16 cellular contexts compared by ENCODE assay signal in genomic region chr2:203083328-203083727, GRCh38.
DNase-seq lines count a peak whose midpoint lies in the region; ATAC-seq, FAIRE-seq and TF ChIP-seq lines count a peak whose summit lies in the region.
"Had no signal": no experiment of that assay in that cellular context is flagged by ENCODE, and none has a peak within 500 bp of the region (broad histone marks: within the 10 kb centered on the region; RNA-seq: fewer than 3 reads in every experiment).

No MANE protein-coding gene starts in this region.

- H3K4me1 Mint-ChIP-seq in stimulated activated effector memory CD8-positive, alpha-beta T cell treated with anti-CD3 and anti-CD28 coated beads, Interleukin-12 subunit alpha, Interleukin-12 subunit beta, amount 100 ng/mL, for 72 hours: no peaks in the 10 kb centered on the region
- H3K4me1 Mint-ChIP-seq: B cell, IgD-negative memory B cell had no signal

- H3K4me1 ChIP-seq in HepG2 (ENCODE audit: insufficient read depth, low read length): no peaks in the 10 kb centered on the region
- no peaks in the 10 kb centered on the region for H3K4me1 ChIP-seq in right lobe of liver
- H3K4me1 ChIP-seq in subcutaneous abdominal adipose tissue (ENCODE audit: control insufficient read depth in 5 of 5, insufficient read depth in 5 of 5, low read length in 5 of 5): peaks cover 0 to 7% (median 0%) of the 10 kb centered on the region in 5 donors

- no peak overlapping the region for H3K4me2 ChIP-seq in HepG2 (ENCODE audit: low read depth, low read length)
- H3K4me2 ChIP-seq: BLaER1 treated with 17β-estradiol and CSF1 and Interleukin-3, amounts not matched to agents 10 nM and 100 nM had no signal

- no peaks in the 10 kb centered on the region for H3K9me3 Mint-ChIP-seq in stimulated activated effector memory CD8-positive, alpha-beta T cell treated with anti-CD3 and anti-CD28 coated beads, Interleukin-12 subunit alpha, Interleukin-12 subunit beta, amount 100 ng/mL, for 72 hours
- H3K9me3 Mint-ChIP-seq: CD8-positive, alpha-beta T cell; IgD-negative memory B cell had no signal

- TF ChIP-seq EP300 in HepG2 (IDR thresholded peaks at IDR 0.05; ENCODE audit: low read depth in 2 of 2, low read length in 2 of 2) (no peak), HepG2 (CRISPR knock-in tag; IDR thresholded peaks at IDR 0.05; ENCODE audit: borderline replicate concordance) (no peak)

- no peak for TF ChIP-seq POLR2A in HepG2 (IDR thresholded peaks at IDR 0.05; ENCODE audit: insufficient read depth in 1 of 2, low read depth in 2 of 2, low read length in 2 of 2)
- no peak for TF ChIP-seq POLR2A in right lobe of liver (IDR thresholded peaks at IDR 0.05)

- peaks cover 3 to 12% of the 10 kb centered on the region in 2 experiments; a peak in 2 of 5 replicates for H3K36me3 ChIP-seq in HepG2 (replicated peaks in 1 of 2; ENCODE audit: control insufficient read depth in 1 of 2, insufficient read depth in 2 of 2, low read length in 2 of 2)
- H3K36me3 ChIP-seq in right lobe of liver: peaks cover 0 to 7% (median 4%) of the 10 kb centered on the region in 4 donors
- peaks cover 10 to 34% (median 18%) of the 10 kb centered on the region in 5 donors for H3K36me3 ChIP-seq in subcutaneous abdominal adipose tissue (ENCODE audit: control insufficient read depth in 5 of 5, insufficient read depth in 5 of 5, low read length in 5 of 5)

- CTCF ChIA-PET in HepG2 (lab: Yijun Ruan, JAX; ENCODE audit: low intra/inter-chr PET ratio, low total read pairs): no interaction called here

- intact Hi-C loops in HepG2 (cut with micrococcal nuclease; ENCODE audit: unreplicated experiment): no loop called here
- intact Hi-C loops in right lobe of liver (cut with DNase I): no loop called here

- no peak for ATAC-seq in HepG2
- ATAC-seq in right lobe of liver: no peak
- no peak for ATAC-seq in stimulated activated effector memory CD8-positive, alpha-beta T cell treated with anti-CD3 and anti-CD28 coated beads, Interleukin-12 subunit alpha, Interleukin-12 subunit beta, amount 100 ng/mL, for 72 hours
- no peak for ATAC-seq in GM21528 (IDR thresholded peaks at IDR 0.05; ENCODE audit: low FRiP score, unreplicated experiment)
- ATAC-seq: CD8-positive, alpha-beta T cell had no signal

- no peak overlapping the region for H2AFZ ChIP-seq in HepG2 (ENCODE audit: low read length)

- no peak for FAIRE-seq in HepG2 (lab: Jason Lieb, UNC)

- TF ChIP-seq RAD21 in HepG2 (CRISPR knock-in tag; IDR thresholded peaks at IDR 0.05): no peak

- H3K36me3 Mint-ChIP-seq in stimulated activated effector memory CD8-positive, alpha-beta T cell treated with anti-CD3 and anti-CD28 coated beads, Interleukin-12 subunit alpha, Interleukin-12 subunit beta, amount 100 ng/mL, for 72 hours: peaks cover 24% of the 10 kb centered on the region

- H3K79me2 ChIP-seq in HepG2 (ENCODE audit: insufficient read depth, low read length): no peaks in the 10 kb centered on the region

- no peak overlapping the region for H3K9ac ChIP-seq in HepG2 (ENCODE audit: insufficient read depth, low read depth, low read length)
- no peak overlapping the region for H3K9ac ChIP-seq in subcutaneous abdominal adipose tissue (ENCODE audit: low read length in 5 of 5)
- H3K9ac ChIP-seq: BLaER1 treated with 17β-estradiol and CSF1 and Interleukin-3, amounts not matched to agents 10 nM and 100 nM had no signal

- DNase-seq in HepG2 (ENCODE audit: low spot score): no peak
- DNase-seq in right lobe of liver: no peak
- DNase-seq in OCI-M1 (lab: John Stamatoyannopoulos, UW): peak; percentile 56
- DNase-seq in NCI-H1092 treated with DMSO at 0.1 percent for 48 hours (lab: John Stamatoyannopoulos, UW): no peak
- no peak for DNase-seq in stimulated activated effector memory CD8-positive, alpha-beta T cell treated with anti-CD3 and anti-CD28 coated beads, Interleukin-12 subunit alpha, Interleukin-12 subunit beta, amount 100 ng/mL, for 72 hours (ENCODE audit: low spot score in 2 of 2)
- DNase-seq: 8988T; Calu3; CD8-positive, alpha-beta T cell; DMS79 treated with DMSO at 0.1 percent for 48 hours; GF-D8; HCEC 1CT had no signal

- no peaks in the 10 kb centered on the region for H4K20me1 ChIP-seq in HepG2 (ENCODE audit: insufficient read depth, low read length)
- H4K20me1 ChIP-seq: BLaER1 treated with 17β-estradiol and CSF1 and Interleukin-3, amounts not matched to agents 10 nM and 100 nM had no signal

- BruUV-seq in HepG2 (replicated peaks; lab: Mats Ljungman, UMichigan): no TSS peak

- H3K9me3 ChIP-seq in HepG2 (ENCODE audit: low read length) (no peaks in the 10 kb centered on the region), right lobe of liver (no peaks in the 10 kb centered on the region), subcutaneous abdominal adipose tissue (ENCODE audit: control insufficient read depth in 5 of 5, low read length in 5 of 5) (no peaks in the 10 kb centered on the region)

- H3K27ac Mint-ChIP-seq in stimulated activated effector memory CD8-positive, alpha-beta T cell treated with anti-CD3 and anti-CD28 coated beads, Interleukin-12 subunit alpha, Interleukin-12 subunit beta, amount 100 ng/mL, for 72 hours: no peak overlapping the region
- H3K27ac Mint-ChIP-seq: B cell; CD8-positive, alpha-beta T cell; IgD-negative memory B cell had no signal

- H3K4me3 Mint-ChIP-seq in stimulated activated effector memory CD8-positive, alpha-beta T cell treated with anti-CD3 and anti-CD28 coated beads, Interleukin-12 subunit alpha, Interleukin-12 subunit beta, amount 100 ng/mL, for 72 hours: no peak overlapping the region
- H3K4me3 Mint-ChIP-seq: B cell; CD8-positive, alpha-beta T cell; IgD-negative memory B cell had no signal

- no peaks in the 10 kb centered on the region for H3K27me3 ChIP-seq in HepG2 (ENCODE audit: control insufficient read depth in 1 of 2, insufficient read depth in 2 of 2, low read length in 2 of 2)
- H3K27me3 ChIP-seq in right lobe of liver: no peaks in the 10 kb centered on the region
- no peaks in the 10 kb centered on the region for H3K27me3 ChIP-seq in subcutaneous abdominal adipose tissue (ENCODE audit: control insufficient read depth in 5 of 5, insufficient read depth in 4 of 5, low read length in 5 of 5)
- H3K27me3 ChIP-seq: BLaER1 treated with 17β-estradiol and CSF1 and Interleukin-3, amounts not matched to agents 10 nM and 100 nM had no signal

- TF ChIP-seq CTCF in HepG2 (CRISPR knock-in tag; IDR thresholded peaks at IDR 0.05) (no peak), right lobe of liver (IDR thresholded peaks at IDR 0.05) (no peak)

- H3K4me3 ChIP-seq in HepG2 (replicated peaks in 1 of 3; ENCODE audit: insufficient read depth in 1 of 3, low read depth in 2 of 3, low read length in 3 of 3): no peak overlapping the region
- no peak overlapping the region for H3K4me3 ChIP-seq in right lobe of liver
- no peak overlapping the region for H3K4me3 ChIP-seq in subcutaneous abdominal adipose tissue (ENCODE audit: low read depth in 1 of 5, low read length in 5 of 5)
- H3K4me3 ChIP-seq: BLaER1 treated with 17β-estradiol and CSF1 and Interleukin-3, amounts not matched to agents 10 nM and 100 nM had no signal

- POLR2A ChIA-PET in HepG2 (lab: Yijun Ruan, JAX): no interaction called here

- H3K27ac ChIP-seq in HepG2 (ENCODE audit: extremely low read length, insufficient read depth, low read length) (no peak overlapping the region), right lobe of liver (no peak overlapping the region), subcutaneous abdominal adipose tissue (ENCODE audit: low read depth, low read length) (peak overlapping the region; percentile 14)
- H3K27ac ChIP-seq: BLaER1 treated with 17β-estradiol and CSF1 and Interleukin-3, amounts not matched to agents 10 nM and 100 nM had no signal

- in situ Hi-C loops in HepG2 (cut with HindIII; ENCODE audit: extremely low pct_ligation_motif_present, low pct_unique_long_range_greater_than_20kb): no loop called here

- WGBS in HepG2 (ENCODE audit: low lambda C conversion rate): 85% methylated on average over 2 of the region's 2 CpGs
- WGBS in right lobe of liver (ENCODE audit: insufficient coverage, low coverage, low lambda C conversion rate, missing lambda C conversion rate): 87% methylated on average over 2 of the region's 2 CpGs

TF ChIP-seq in HepG2, 621 proteins besides CTCF, POLR2A, EP300 and RAD21:
- TF ChIP-seq MAFK (conservative IDR thresholded peaks at IDR 0.05 in 1 of 2, IDR thresholded peaks at IDR 0.05 in 1 of 2; ENCODE audit: low read length in 2 of 2) (peak; percentile 53 to 74; a peak in 3 of 4 replicates), MAFF (IDR thresholded peaks at IDR 0.05; ENCODE audit: low read depth, low read length) (peak; percentile 72; the same call in 1 of the 2 replicates), SIX1 (CRISPR knock-in tag; IDR thresholded peaks at IDR 0.05; ENCODE audit: borderline replicate concordance) (no peak)
